ENCODE assay signal across 15 cellular contexts in the genomic region with DNA sequence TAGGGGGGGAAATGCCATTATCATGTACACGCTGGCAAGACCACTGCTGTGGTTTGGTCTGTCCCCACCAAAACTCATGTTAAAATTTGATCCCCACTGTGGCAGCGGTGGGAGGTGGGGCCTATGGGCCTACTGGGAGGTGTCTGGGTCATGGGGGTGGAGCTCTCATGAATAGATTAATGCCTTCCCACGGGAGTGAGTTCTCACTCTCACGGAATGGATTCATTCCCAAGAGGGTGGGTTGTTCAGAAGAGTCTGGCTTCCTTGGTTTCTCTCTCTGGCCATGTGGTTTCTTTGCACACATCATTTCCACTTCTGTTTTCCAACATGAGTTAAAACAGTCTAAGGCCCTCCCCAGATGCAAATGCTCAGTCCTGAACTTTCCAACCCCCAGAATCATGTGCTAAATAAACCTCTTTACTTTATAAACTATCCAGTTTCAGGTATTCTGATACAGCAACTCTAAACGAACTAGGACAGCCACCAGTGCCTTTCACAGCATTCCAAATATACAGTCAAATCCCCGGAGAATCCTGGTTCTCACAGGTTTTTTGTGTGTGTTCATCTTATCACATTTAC. TPM values are rescaled to one million over a fixed set of nuclear protein-coding genes. Genes with fewer than 3 reads are reported as not detected.
DNase-seq lines count a peak whose midpoint lies in the region; ATAC-seq and TF ChIP-seq lines count a peak whose summit lies in the region.
"Had no signal": no experiment of that assay in that cellular context is flagged by ENCODE, and none has a peak within 500 bp of the region (broad histone marks: within the 10 kb centered on the region; RNA-seq: fewer than 3 reads in every experiment).

No MANE protein-coding gene starts in this region.

- intact Hi-C loops in left cardiac atrium (cut with DNase I) (no loop called here), gastrocnemius medialis (cut with DNase I; ENCODE audit: low total_unique reads) (no loop called here)

- DNase-seq in ELF-1 (ENCODE audit: low read depth, low spot score) (peak; percentile 21), brain microvascular endothelial cell (peak; percentile 89), left cardiac atrium (peak; percentile 28), gastrocnemius medialis (no peak), NCI-H2171 (lab: John Stamatoyannopoulos, UW) (no peak)
- no peak for DNase-seq in activated naive CD8-positive, alpha-beta T cell treated with anti-CD3 and anti-CD28 coated beads, Interleukin-2, amount 50 U/mL, for 24 hours
- DNase-seq in activated T-cell treated with anti-CD3 and anti-CD28 coated beads, Interleukin-2, amount 50 U/mL, for 48 hours: no peak
- no peak for DNase-seq in activated T-cell treated with anti-CD3 and anti-CD28 coated beads, Interleukin-2, amount 50 U/mL, for 72 hours
- DNase-seq: activated T-cell treated with anti-CD3 and anti-CD28 coated beads, Interleukin-2, amount 50 U/mL, for 24 hours; NCI-H1436; nucleus accumbens had no signal

- TF ChIP-seq POLR2A in gastrocnemius medialis (IDR thresholded peaks at IDR 0.05): no peak

- H3K9me3 ChIP-seq in gastrocnemius medialis: no peaks in the 10 kb centered on the region

- ATAC-seq in left cardiac atrium (peak; percentile 41 to 74), gastrocnemius medialis (no peak)
- ATAC-seq in activated naive CD8-positive, alpha-beta T cell treated with anti-CD3 and anti-CD28 coated beads, Interleukin-2, amount 50 U/mL, for 24 hours: no peak
- ATAC-seq in activated T-cell treated with anti-CD3 and anti-CD28 coated beads, Interleukin-2, amount 50 U/mL, for 72 hours (replicated peaks in 1 of 2): no peak

- H3K9me3 Mint-ChIP-seq in activated naive CD8-positive, alpha-beta T cell treated with anti-CD3 and anti-CD28 coated beads, Interleukin-2, amount 50 U/mL, for 24 hours: peaks cover 21% of the 10 kb centered on the region
- peaks cover 0 to 2% of the 10 kb centered on the region in 2 donors for H3K9me3 Mint-ChIP-seq in activated T-cell treated with anti-CD3 and anti-CD28 coated beads, Interleukin-2, amount 50 U/mL, for 72 hours
- H3K9me3 Mint-ChIP-seq: central memory CD8-positive, alpha-beta T cell had no signal

- H3K4me1 ChIP-seq in gastrocnemius medialis: peaks cover 36 to 46% of the 10 kb centered on the region in 2 donors

- TF ChIP-seq CTCF in brain microvascular endothelial cell (IDR thresholded peaks at IDR 0.05; ENCODE audit: low read depth, low read length, missing control alignments) (no peak), gastrocnemius medialis (IDR thresholded peaks at IDR 0.05 in 4 of 5, conservative IDR thresholded peaks at IDR 0.05 in 1 of 5) (no peak)

- peaks cover 30% of the 10 kb centered on the region for H3K36me3 Mint-ChIP-seq in activated naive CD8-positive, alpha-beta T cell treated with anti-CD3 and anti-CD28 coated beads, Interleukin-2, amount 50 U/mL, for 24 hours (ENCODE audit: low read depth)
- peaks cover 6 to 10% of the 10 kb centered on the region in 2 donors for H3K36me3 Mint-ChIP-seq in activated T-cell treated with anti-CD3 and anti-CD28 coated beads, Interleukin-2, amount 50 U/mL, for 72 hours (ENCODE audit: insufficient read depth in 2 of 2)

- no peak overlapping the region for H3K4me3 ChIP-seq in brain microvascular endothelial cell (ENCODE audit: low read depth, low read length)
- H3K4me3 ChIP-seq in gastrocnemius medialis: no peak overlapping the region

- H3K27ac ChIP-seq in brain microvascular endothelial cell: peak overlapping the region; percentile 96
- peak overlapping the region; percentile 42 to 71 (median 63) for H3K27ac ChIP-seq in gastrocnemius medialis
- H3K27ac ChIP-seq: HL-60, VCaP had no signal

- in situ Hi-C loops in brain microvascular endothelial cell (cut with HindIII; ENCODE audit: low pct_ligation_motif_present, low sequenced_read_pairs): no loop called here
- in situ Hi-C loops in gastrocnemius medialis (cut with MboI; ENCODE audit: low sequenced_read_pairs in 4 of 4): no loop called here

- H3K4me1 Mint-ChIP-seq in activated naive CD8-positive, alpha-beta T cell treated with anti-CD3 and anti-CD28 coated beads, Interleukin-2, amount 50 U/mL, for 24 hours: peaks cover 34% of the 10 kb centered on the region
- H3K4me1 Mint-ChIP-seq in activated T-cell treated with anti-CD3 and anti-CD28 coated beads, Interleukin-2, amount 50 U/mL, for 72 hours (ENCODE audit: low read depth): peaks cover 37% of the 10 kb centered on the region

- H3K27ac Mint-ChIP-seq in activated naive CD8-positive, alpha-beta T cell treated with anti-CD3 and anti-CD28 coated beads, Interleukin-2, amount 50 U/mL, for 24 hours: no peak overlapping the region
- no peak overlapping the region for H3K27ac Mint-ChIP-seq in activated T-cell treated with anti-CD3 and anti-CD28 coated beads, Interleukin-2, amount 50 U/mL, for 72 hours
- H3K27ac Mint-ChIP-seq: activated T-cell treated with anti-CD3 and anti-CD28 coated beads, Interleukin-2, amount 50 U/mL, for 24 hours had no signal

- H3K36me3 ChIP-seq in brain microvascular endothelial cell (replicated peaks): no peaks in the 10 kb centered on the region
- no peaks in the 10 kb centered on the region for H3K36me3 ChIP-seq in gastrocnemius medialis

- H3K4me3 Mint-ChIP-seq in activated naive CD8-positive, alpha-beta T cell treated with anti-CD3 and anti-CD28 coated beads, Interleukin-2, amount 50 U/mL, for 24 hours: no peak overlapping the region
- H3K4me3 Mint-ChIP-seq in activated T-cell treated with anti-CD3 and anti-CD28 coated beads, Interleukin-2, amount 50 U/mL, for 72 hours: no peak overlapping the region
- H3K4me3 Mint-ChIP-seq: activated T-cell treated with anti-CD3 and anti-CD28 coated beads, Interleukin-2, amount 50 U/mL, for 24 hours; CD14-positive monocyte; central memory CD8-positive, alpha-beta T cell had no signal

- no peaks in the 10 kb centered on the region for H3K27me3 Mint-ChIP-seq in activated naive CD8-positive, alpha-beta T cell treated with anti-CD3 and anti-CD28 coated beads, Interleukin-2, amount 50 U/mL, for 24 hours
- H3K27me3 Mint-ChIP-seq in activated T-cell treated with anti-CD3 and anti-CD28 coated beads, Interleukin-2, amount 50 U/mL, for 72 hours (ENCODE audit: low read depth): no peaks in the 10 kb centered on the region
- H3K27me3 Mint-ChIP-seq: activated T-cell treated with anti-CD3 and anti-CD28 coated beads, Interleukin-2, amount 50 U/mL, for 24 hours; central memory CD8-positive, alpha-beta T cell had no signal

- no peaks in the 10 kb centered on the region for H3K27me3 ChIP-seq in brain microvascular endothelial cell (replicated peaks)
- H3K27me3 ChIP-seq in gastrocnemius medialis: no peaks in the 10 kb centered on the region

RNA-seq across cellular contexts. Expression of a gene that starts 44.3 kb away (rescaled TPM):
- total RNA-seq in left cardiac atrium (10 to 100 TPM; 11.2 to 15.7 TPM), gastrocnemius medialis (10 to 100 TPM; 15.4 to 44.8 (median 18.3) TPM)
- 10 to 100 TPM; 15.9 to 18.8 TPM for total RNA-seq in activated T-cell treated with anti-CD3 and anti-CD28 coated beads, Interleukin-2, amount 50 U/mL, for 72 hours

Comparison
In these comparisons a context has a peak if more than half of its experiments do, and no peak if none do; other contexts are left out.
1. DNase-seq: peak in ELF-1 (single experiment), brain microvascular endothelial cell (single experiment) and left cardiac atrium (single experiment); none in gastrocnemius medialis (0 of 2), activated naive CD8-positive, alpha-beta T cell treated with anti-CD3 and anti-CD28 coated beads, Interleukin-2, amount 50 U/mL, for 24 hours (single experiment), NCI-H2171 (single experiment), activated T-cell treated with anti-CD3 and anti-CD28 coated beads, Interleukin-2, amount 50 U/mL, for 48 hours (0 of 2) and activated T-cell treated with anti-CD3 and anti-CD28 coated beads, Interleukin-2, amount 50 U/mL, for 72 hours (0 of 2).
2. ATAC-seq: peak in left cardiac atrium (2 of 2); none in gastrocnemius medialis (0 of 2), activated naive CD8-positive, alpha-beta T cell treated with anti-CD3 and anti-CD28 coated beads, Interleukin-2, amount 50 U/mL, for 24 hours (single experiment) and activated T-cell treated with anti-CD3 and anti-CD28 coated beads, Interleukin-2, amount 50 U/mL, for 72 hours (0 of 2).